In genomic region chr11:66950113-66950535, GRCh38 we compare ENCODE assay signal across 1 cellular context.
A peak's percentile ranks its signal among the peaks of the same experiment; 100 is the strongest.
TF ChIP-seq lines count a peak whose summit lies in the region.

No MANE protein-coding gene starts in this region.

TF ChIP-seq in HepG2, 621 proteins besides CTCF, POLR2A, EP300 and RAD21 (continued from another document):
- peak; percentile 82 for TF ChIP-seq MAFF (IDR thresholded peaks at IDR 0.05; ENCODE audit: low read depth, low read length)
- TF ChIP-seq ZHX2 (IDR thresholded peaks at IDR 0.05; ENCODE audit: low read depth): peak; percentile 83
- no peak for TF ChIP-seq ZHX2 (CRISPR knock-in tag; IDR thresholded peaks at IDR 0.05; ENCODE audit: borderline replicate concordance)
- TF ChIP-seq FOSL2 (CRISPR knock-in tag; IDR thresholded peaks at IDR 0.05): peak; percentile 96
- TF ChIP-seq EED (CRISPR knock-in tag; IDR thresholded peaks at IDR 0.05): no peak
- 0 out of 2 replicates have a peak, but pooled peaks have one; percentile 58 for TF ChIP-seq ZHX1 (CRISPR knock-in tag; IDR thresholded peaks at IDR 0.05; ENCODE audit: low read depth)
- TF ChIP-seq RNF2 (conservative IDR thresholded peaks at IDR 0.05; ENCODE audit: low read depth): no peak
- peak; percentile 78; the same call in 1 of the 2 replicates for TF ChIP-seq TGIF2 (CRISPR knock-in tag; IDR thresholded peaks at IDR 0.05)
- TF ChIP-seq ARID4A (CRISPR knock-in tag; IDR thresholded peaks at IDR 0.05; ENCODE audit: borderline replicate concordance): peak; percentile 17; the same call in 1 of the 2 replicates
- 0 out of 2 replicates have a peak, but pooled peaks have one; percentile 22 for TF ChIP-seq KAT8 (CRISPR knock-in tag; IDR thresholded peaks at IDR 0.05)
- peak; percentile 52 for TF ChIP-seq ARID5B (CRISPR knock-in tag; IDR thresholded peaks at IDR 0.05)
- peak; percentile 23; the same call in 1 of the 2 replicates for TF ChIP-seq ZFX (CRISPR knock-in tag; IDR thresholded peaks at IDR 0.05; ENCODE audit: low read depth)
- peak; percentile 64; the same call in 1 of the 2 replicates for TF ChIP-seq ZNF614 (CRISPR knock-in tag; IDR thresholded peaks at IDR 0.05; ENCODE audit: borderline replicate concordance)
- no peak for TF ChIP-seq JUN (CRISPR knock-in tag; IDR thresholded peaks at IDR 0.05)
- TF ChIP-seq ZBTB2 (CRISPR knock-in tag; IDR thresholded peaks at IDR 0.05; ENCODE audit: low read depth): no peak
- TF ChIP-seq ATF1 (CRISPR knock-in tag; IDR thresholded peaks at IDR 0.05): peak; percentile 72
- TF ChIP-seq ATF7 (IDR thresholded peaks at IDR 0.05): peak; percentile 49
- TF ChIP-seq ATF7 (CRISPR knock-in tag; IDR thresholded peaks at IDR 0.05): no peak
- TF ChIP-seq FOXA3 (CRISPR knock-in tag; IDR thresholded peaks at IDR 0.05): 0 out of 2 replicates have a peak, but pooled peaks have one; percentile 27
- TF ChIP-seq NFIC (IDR thresholded peaks at IDR 0.05; ENCODE audit: low read length): peak; percentile 26; the same call in 1 of the 2 replicates
- TF ChIP-seq THRA (CRISPR knock-in tag; IDR thresholded peaks at IDR 0.05; ENCODE audit: borderline replicate concordance): peak; percentile 85; the same call in 1 of the 2 replicates
- no peak for TF ChIP-seq ZFP41 (CRISPR knock-in tag; IDR thresholded peaks at IDR 0.05; ENCODE audit: borderline replicate concordance)
- TF ChIP-seq ZBTB49 (CRISPR knock-in tag; IDR thresholded peaks at IDR 0.05; ENCODE audit: borderline replicate concordance): no peak
- no peak for TF ChIP-seq GPN1 (CRISPR knock-in tag; IDR thresholded peaks at IDR 0.05; ENCODE audit: borderline replicate concordance)
- TF ChIP-seq DNMT3B (CRISPR knock-in tag; conservative IDR thresholded peaks at IDR 0.05): peak; percentile 92; the same call in 1 of the 2 replicates
- 0 out of 2 replicates have a peak, but pooled peaks have one; percentile 29 for TF ChIP-seq MIER3 (CRISPR knock-in tag; IDR thresholded peaks at IDR 0.05; ENCODE audit: borderline replicate concordance)
